In genomic region chr7:140403878-140404564, GRCh38 we compare ENCODE assay signal across 2 cellular contexts.
TF ChIP-seq lines count a peak whose summit lies in the region.

Gene RAB19, plus strand, starts transcription at chr7:140404058. Its CDS starts 3,589 bp downstream, at chr7:140407647.

TF ChIP-seq in H1, 55 proteins besides CTCF, POLR2A, EP300 and RAD21 (continues in another document):
- no peak for TF ChIP-seq SP2 (IDR thresholded peaks at IDR 0.05; ENCODE audit: low read length)
- no peak for TF ChIP-seq SIRT6 (IDR thresholded peaks at IDR 0.05; ENCODE audit: low read length)
- TF ChIP-seq KDM1A (IDR thresholded peaks at IDR 0.05; ENCODE audit: borderline replicate concordance, low read length), result no peak
- no peak for TF ChIP-seq TAF7 (optimal IDR thresholded peaks at IDR 0.05; ENCODE audit: borderline replicate concordance, low read depth, low read length)
- no peak for TF ChIP-seq JUN (IDR thresholded peaks at IDR 0.05; ENCODE audit: low read depth, low read length)
- peak; percentile 42; the same call in 1 of the 2 replicates for TF ChIP-seq PHF8 (conservative IDR thresholded peaks at IDR 0.05; ENCODE audit: low read depth, low read length)
- TF ChIP-seq CREB1 (IDR thresholded peaks at IDR 0.05), result no peak
- TF ChIP-seq NRF1 (IDR thresholded peaks at IDR 0.05; ENCODE audit: low read depth, low read length), result no peak
- peak; percentile 76 for TF ChIP-seq RBBP5 (IDR thresholded peaks at IDR 0.05; ENCODE audit: borderline replicate concordance, low read depth, low read length)
- TF ChIP-seq CHD1 (IDR thresholded peaks at IDR 0.05; ENCODE audit: low read depth, low read length), result no peak
- no peak for TF ChIP-seq TEAD4 (IDR thresholded peaks at IDR 0.05; ENCODE audit: low read depth, low read length)
- TF ChIP-seq KDM4A (IDR thresholded peaks at IDR 0.05; ENCODE audit: low read depth, low read length, severe bottlenecking), result no peak
- TF ChIP-seq KDM5A (IDR thresholded peaks at IDR 0.05; ENCODE audit: low read length), result no peak
- no peak for TF ChIP-seq HDAC6 (IDR thresholded peaks at IDR 0.05; ENCODE audit: low read depth, low read length)
- TF ChIP-seq EGR1 (IDR thresholded peaks at IDR 0.05; ENCODE audit: borderline replicate concordance, low read depth, low read length), result no peak
- no peak for TF ChIP-seq CBX5 (IDR thresholded peaks at IDR 0.05; ENCODE audit: low read depth, low read length)
- TF ChIP-seq BRCA1 (IDR thresholded peaks at IDR 0.05; ENCODE audit: low read depth, low read length), result no peak
- peak in 1 of 2 experiments; percentile 48; a peak in 1 of 4 replicates for TF ChIP-seq SIN3A (conservative IDR thresholded peaks at IDR 0.05 in 1 of 2, IDR thresholded peaks at IDR 0.05 in 1 of 2; ENCODE audit: low read depth in 1 of 2, low read length in 2 of 2)
- TF ChIP-seq CBX8 (IDR thresholded peaks at IDR 0.05; ENCODE audit: borderline replicate concordance, low read depth, low read length), result no peak
- TF ChIP-seq TAF1 (IDR thresholded peaks at IDR 0.05; ENCODE audit: low read depth, low read length), result peak; percentile 70; the same call in 1 of the 2 replicates
- no peak for TF ChIP-seq MAFK (IDR thresholded peaks at IDR 0.05; ENCODE audit: low read depth, low read length)
- TF ChIP-seq SUZ12 (IDR thresholded peaks at IDR 0.05; ENCODE audit: low read length), result no peak
- peak; percentile 63 for TF ChIP-seq SIX5 (IDR thresholded peaks at IDR 0.05; ENCODE audit: low read depth, low read length)
- TF ChIP-seq FOSL1 (IDR thresholded peaks at IDR 0.05; ENCODE audit: insufficient read depth, low read depth, low read length), result no peak
- TF ChIP-seq CTBP2 (IDR thresholded peaks at IDR 0.05; ENCODE audit: borderline replicate concordance, insufficient read depth, insufficient read length, low read length), result no peak
- TF ChIP-seq SP4 (IDR thresholded peaks at IDR 0.05; ENCODE audit: low read length), result no peak
- no peak for TF ChIP-seq ATF2 (IDR thresholded peaks at IDR 0.05; ENCODE audit: low read length)
- no peak for TF ChIP-seq ZNF274 (IDR thresholded peaks at IDR 0.05; ENCODE audit: borderline replicate concordance, extremely low read depth, low read length)
- TF ChIP-seq SP1 (IDR thresholded peaks at IDR 0.05; ENCODE audit: low read depth, low read length), result no peak
- TF ChIP-seq ASH2L (IDR thresholded peaks at IDR 0.05; ENCODE audit: low read length), result peak; percentile 85
- no peak for TF ChIP-seq GABPA (IDR thresholded peaks at IDR 0.05; ENCODE audit: borderline replicate concordance, insufficient read depth, low read length)
- TF ChIP-seq ATF3 (IDR thresholded peaks at IDR 0.05; ENCODE audit: insufficient read depth, low read depth, low read length), result no peak
- TF ChIP-seq GTF2F1 (IDR thresholded peaks at IDR 0.05; ENCODE audit: borderline replicate concordance, low read depth, low read length), result no peak
- TF ChIP-seq MAX (IDR thresholded peaks at IDR 0.05), result peak; percentile 23
- no peak for TF ChIP-seq BCL11A (IDR thresholded peaks at IDR 0.05; ENCODE audit: low read depth in 2 of 2, low read length in 2 of 2)
- TF ChIP-seq BACH1 (IDR thresholded peaks at IDR 0.05; ENCODE audit: low read length), result no peak

TF ChIP-seq in GM12891, 5 proteins besides CTCF, POLR2A, EP300 and RAD21:
- TF ChIP-seq PAX5 (IDR thresholded peaks at IDR 0.05; ENCODE audit: insufficient read depth, low read length, severe bottlenecking) (no peak), SPI1 (IDR thresholded peaks at IDR 0.05; ENCODE audit: low read depth, low read length) (no peak), TAF1 (IDR thresholded peaks at IDR 0.05; ENCODE audit: low read depth, low read length) (no peak), POU2F2 (IDR thresholded peaks at IDR 0.05; ENCODE audit: low read depth, low read length) (no peak), POLR2AphosphoS5 (IDR thresholded peaks at IDR 0.05; ENCODE audit: low read depth, low read length) (no peak)
